Comparison of ENCODE assay signal across 1 cellular context in genomic region chr12:124716208-124717141, GRCh38.
TF ChIP-seq lines count a peak whose summit lies in the region.

No MANE protein-coding gene starts in this region.

TF ChIP-seq in H1, 55 proteins besides CTCF, POLR2A, EP300 and RAD21:
- TF ChIP-seq CHD7 (IDR thresholded peaks at IDR 0.05; ENCODE audit: insufficient replicate concordance, low read length), result no peak
- no peak for TF ChIP-seq RNF2 (IDR thresholded peaks at IDR 0.05; ENCODE audit: borderline replicate concordance, low read depth, low read length, missing control alignments, poor library complexity, severe bottlenecking)
- TF ChIP-seq SUZ12 (IDR thresholded peaks at IDR 0.05; ENCODE audit: low read length), result no peak
- TF ChIP-seq SIX5 (IDR thresholded peaks at IDR 0.05; ENCODE audit: low read depth, low read length), result no peak
- TF ChIP-seq RXRA (IDR thresholded peaks at IDR 0.05; ENCODE audit: insufficient read depth, low read depth, low read length), result no peak
- TF ChIP-seq CHD2 (IDR thresholded peaks at IDR 0.05; ENCODE audit: low read length), result no peak
TF ChIP-seq in H1: peak in this region for 0.
